In genomic region chr19:8310342-8311055, GRCh38 we compare ENCODE assay signal across 16 cellular contexts. TPM values are rescaled to one million over a fixed set of nuclear protein-coding genes. Genes with fewer than 3 reads are reported as not detected.
A peak's percentile ranks its signal among the peaks of the same experiment; 100 is the strongest.
DNase-seq lines count a peak whose midpoint lies in the region; ATAC-seq and TF ChIP-seq lines count a peak whose summit lies in the region.
"Had no signal": no experiment of that assay in that cellular context is flagged by ENCODE, and none has a peak within 500 bp of the region (broad histone marks: within the 10 kb centered on the region; RNA-seq: fewer than 3 reads in every experiment).

No MANE protein-coding gene starts in this region.

- TF ChIP-seq EP300 in suprapubic skin (IDR thresholded peaks at IDR 0.05) = no peak

- H3K4me1 ChIP-seq in left ventricle myocardium inferior (peaks cover 63% of the 10 kb centered on the region), suprapubic skin (peaks cover 46% of the 10 kb centered on the region)

- TF ChIP-seq POLR2A in suprapubic skin (IDR thresholded peaks at IDR 0.05) = no peak

- no peak for ATAC-seq in HG03520 (IDR thresholded peaks at IDR 0.05; ENCODE audit: unreplicated experiment)
- ATAC-seq in GM21447 (IDR thresholded peaks at IDR 0.05; ENCODE audit: unreplicated experiment) = no peak
- ATAC-seq: activated CD8-positive, alpha-beta memory T cell treated with anti-CD3 and anti-CD28 coated beads, Interleukin-2, amount 10 ng/mL, durations not matched to agents 7 days and 5 days had no signal

- CTCF ChIA-PET in activated naive CD4-positive, alpha-beta T cell treated with anti-CD3 and anti-CD28 coated beads, Interleukin-2, amount 10 ng/mL, durations not matched to agents 7 days and 5 days (lab: Charles Lee) = no interaction called here

- TF ChIP-seq CTCF in left ventricle myocardium inferior (IDR thresholded peaks at IDR 0.05; ENCODE audit: borderline replicate concordance) (no peak), suprapubic skin (IDR thresholded peaks at IDR 0.05) (no peak)

- no peaks in the 10 kb centered on the region for H3K27me3 Mint-ChIP-seq in activated naive CD4-positive, alpha-beta T cell treated with anti-CD3 and anti-CD28 coated beads, Interleukin-2, amount 10 ng/mL, durations not matched to agents 7 days and 5 days
- H3K27me3 Mint-ChIP-seq: activated CD8-positive, alpha-beta memory T cell treated with anti-CD3 and anti-CD28 coated beads, Interleukin-2, amount 10 ng/mL, durations not matched to agents 7 days and 5 days; activated naive CD8-positive, alpha-beta T cell had no signal

- no peaks in the 10 kb centered on the region for H3K27me3 ChIP-seq in left ventricle myocardium inferior (ENCODE audit: low read depth)
- no peaks in the 10 kb centered on the region for H3K27me3 ChIP-seq in suprapubic skin

- peak; percentile 0 for DNase-seq in activated naive CD4-positive, alpha-beta T cell treated with anti-CD3 and anti-CD28 coated beads, Interleukin-2, amount 50 U/mL, for 16 hours
- no peak for DNase-seq in activated naive CD4-positive, alpha-beta T cell treated with anti-CD3 and anti-CD28 coated beads, Interleukin-2, amount 10 ng/mL, durations not matched to agents 7 days and 5 days
- DNase-seq in left ventricle myocardium inferior (no peak), suprapubic skin (ENCODE audit: low spot score in 2 of 2) (peak; percentile 31 to 47)
- DNase-seq: activated CD8-positive, alpha-beta memory T cell treated with anti-CD3 and anti-CD28 coated beads, Interleukin-2, amount 10 ng/mL, durations not matched to agents 7 days and 5 days; effector memory CD4-positive, alpha-beta T cell; GDM1; NCI-H187; NCI-H510A treated with DMSO at 0.1 percent for 48 hours; OCI-M1; stimulated activated naive CD4-positive, alpha-beta T cell had no signal

- no peak overlapping the region for H3K4me3 Mint-ChIP-seq in activated naive CD4-positive, alpha-beta T cell treated with anti-CD3 and anti-CD28 coated beads, Interleukin-2, amount 10 ng/mL, durations not matched to agents 7 days and 5 days

- no peaks in the 10 kb centered on the region for H3K9me3 Mint-ChIP-seq in activated naive CD4-positive, alpha-beta T cell treated with anti-CD3 and anti-CD28 coated beads, Interleukin-2, amount 10 ng/mL, durations not matched to agents 7 days and 5 days
- H3K9me3 Mint-ChIP-seq: nephron had no signal

- no peak overlapping the region for H3K27ac Mint-ChIP-seq in activated naive CD4-positive, alpha-beta T cell treated with anti-CD3 and anti-CD28 coated beads, Interleukin-2, amount 10 ng/mL, durations not matched to agents 7 days and 5 days
- H3K27ac Mint-ChIP-seq: activated CD8-positive, alpha-beta memory T cell treated with anti-CD3 and anti-CD28 coated beads, Interleukin-2, amount 10 ng/mL, durations not matched to agents 7 days and 5 days; activated naive CD8-positive, alpha-beta T cell; nephron had no signal

- H3K4me3 ChIP-seq in left ventricle myocardium inferior = no peak overlapping the region
- no peak overlapping the region for H3K4me3 ChIP-seq in suprapubic skin
- H3K4me3 ChIP-seq: lung had no signal

- H3K36me3 Mint-ChIP-seq in activated naive CD4-positive, alpha-beta T cell treated with anti-CD3 and anti-CD28 coated beads, Interleukin-2, amount 10 ng/mL, durations not matched to agents 7 days and 5 days = peaks cover 20% of the 10 kb centered on the region
- H3K36me3 Mint-ChIP-seq: activated naive CD8-positive, alpha-beta T cell had no signal

- peaks cover 40% of the 10 kb centered on the region for H3K36me3 ChIP-seq in left ventricle myocardium inferior
- peaks cover 60% of the 10 kb centered on the region for H3K36me3 ChIP-seq in suprapubic skin

- intact Hi-C loops in left ventricle myocardium inferior (cut with micrococcal nuclease) = no loop called here

- H3K27ac ChIP-seq in left ventricle myocardium inferior (replicated peaks) = peak overlapping the region; percentile 81
- no peak overlapping the region for H3K27ac ChIP-seq in suprapubic skin

- H3K4me1 Mint-ChIP-seq in activated naive CD4-positive, alpha-beta T cell treated with anti-CD3 and anti-CD28 coated beads, Interleukin-2, amount 10 ng/mL, durations not matched to agents 7 days and 5 days = peaks cover 38% of the 10 kb centered on the region

- no peaks in the 10 kb centered on the region for H3K9me3 ChIP-seq in left ventricle myocardium inferior (replicated peaks)
- no peaks in the 10 kb centered on the region for H3K9me3 ChIP-seq in suprapubic skin

- 96% methylated on average over 14 of the region's 17 CpGs for WGBS in suprapubic skin

RNA-seq across cellular contexts. Expression of gene CD320, which starts 2.3 kb away (rescaled TPM):
- total RNA-seq in left ventricle myocardium inferior (31.8 TPM), suprapubic skin (10 to 100 TPM; 11.8 to 41.0 (median 22.3) TPM)

RNA-seq across cellular contexts. Expression of gene NDUFA7, which starts 10.7 kb away (rescaled TPM):
- total RNA-seq in left ventricle myocardium inferior (134 TPM), suprapubic skin (10 to 100 TPM; 23.3 to 38.7 (median 25.2) TPM)

RNA-seq across cellular contexts. Expression of gene RPS28, which starts 10.8 kb away (rescaled TPM):
- total RNA-seq in left ventricle myocardium inferior = 967 TPM
- 1,000 to 10,000 TPM in 1 of 4 donors, 100 to 1,000 TPM in 3; 464 to 1,363 (median 834) TPM for total RNA-seq in suprapubic skin

RNA-seq across cellular contexts. Expression of gene KANK3, which starts 32.6 kb away (rescaled TPM):
- total RNA-seq in left ventricle myocardium inferior (19.9 TPM), suprapubic skin (1 to 10 TPM in 3 of 4 donors, under 1 TPM in 1; 0.83 to 7.9 (median 4.3) TPM)

RNA-seq across cellular contexts. Expression of gene ANGPTL4, which starts 53.5 kb away (rescaled TPM):
- total RNA-seq in left ventricle myocardium inferior = 8.4 TPM
- total RNA-seq in suprapubic skin = 10 to 100 TPM; 15.3 to 56.4 (median 19.1) TPM

Comparison
In these comparisons a context has a peak if more than half of its experiments do, and no peak if none do; other contexts are left out.
1. DNase-seq: peak in activated naive CD4-positive, alpha-beta T cell treated with anti-CD3 and anti-CD28 coated beads, Interleukin-2, amount 50 U/mL, for 16 hours (single experiment) and suprapubic skin (2 of 2); none in activated naive CD4-positive, alpha-beta T cell treated with anti-CD3 and anti-CD28 coated beads, Interleukin-2, amount 10 ng/mL, durations not matched to agents 7 days and 5 days (single experiment) and left ventricle myocardium inferior (single experiment).